14 cellular contexts compared by ENCODE assay signal in genomic region chr3:134317106-134317947, GRCh38. TPM values are rescaled to one million over a fixed set of nuclear protein-coding genes. Genes with fewer than 3 reads are reported as not detected.
DNase-seq lines count a peak whose midpoint lies in the region; ATAC-seq and TF ChIP-seq lines count a peak whose summit lies in the region.
"Had no signal": no experiment of that assay in that cellular context is flagged by ENCODE, and none has a peak within 500 bp of the region (broad histone marks: within the 10 kb centered on the region; RNA-seq: fewer than 3 reads in every experiment).

No MANE protein-coding gene starts in this region.

- no peaks in the 10 kb centered on the region for H3K9me3 Mint-ChIP-seq in activated naive CD8-positive, alpha-beta T cell treated with anti-CD3 and anti-CD28 coated beads for 36 hours

- H3K4me1 ChIP-seq in RWPE2 (ENCODE audit: insufficient read depth, poor library complexity, severe bottlenecking) = peaks cover 36% of the 10 kb centered on the region

- peak overlapping the region; percentile 80 for H3K27ac ChIP-seq in RWPE2 (ENCODE audit: poor library complexity, severe bottlenecking)
- H3K27ac ChIP-seq: SJCRH30 had no signal

- no peaks in the 10 kb centered on the region for H3K4me1 Mint-ChIP-seq in activated naive CD8-positive, alpha-beta T cell treated with anti-CD3 and anti-CD28 coated beads for 36 hours

- DNase-seq in ELR (ENCODE audit: low read depth) = peak; percentile 74
- no peak for DNase-seq in RWPE2 (ENCODE audit: low spot score)
- peak; percentile 84 for DNase-seq in epithelial cell of esophagus (ENCODE audit: low read depth)
- peak; percentile 53 for DNase-seq in posterior vena cava (ENCODE audit: low spot score)
- DNase-seq in activated naive CD8-positive, alpha-beta T cell treated with anti-CD3 and anti-CD28 coated beads for 36 hours = no peak
- no peak for DNase-seq in stimulated activated CD4-positive, alpha-beta T cell treated with anti-CD3 and anti-CD28 coated beads, Interleukin-15, amount 100 ng/mL, for 24 hours
- no peak for DNase-seq in occipital lobe (lab: John Stamatoyannopoulos, UW)
- DNase-seq: activated CD4-positive, CD25-positive, alpha-beta regulatory T cell; caudate nucleus; CD4-positive, CD25-positive, alpha-beta regulatory T cell; left lung; NCI-H1694 had no signal

- no peak overlapping the region for H3K27ac Mint-ChIP-seq in activated naive CD8-positive, alpha-beta T cell treated with anti-CD3 and anti-CD28 coated beads for 36 hours
- H3K27ac Mint-ChIP-seq: CD4-positive, CD25-positive, alpha-beta regulatory T cell had no signal

- peaks cover 36% of the 10 kb centered on the region for H3K27me3 Mint-ChIP-seq in activated naive CD8-positive, alpha-beta T cell treated with anti-CD3 and anti-CD28 coated beads for 36 hours

- no peaks in the 10 kb centered on the region for H3K36me3 Mint-ChIP-seq in activated naive CD8-positive, alpha-beta T cell treated with anti-CD3 and anti-CD28 coated beads for 36 hours
- H3K36me3 Mint-ChIP-seq: CD4-positive, CD25-positive, alpha-beta regulatory T cell had no signal

- no peaks in the 10 kb centered on the region for H3K36me3 ChIP-seq in RWPE2 (ENCODE audit: low read depth)
- H3K36me3 ChIP-seq: left lung, SJCRH30 had no signal

- no peak for TF ChIP-seq CTCF in RWPE2 (IDR thresholded peaks at IDR 0.05; ENCODE audit: poor library complexity, severe bottlenecking)
- TF ChIP-seq CTCF in epithelial cell of esophagus (IDR thresholded peaks at IDR 0.05; ENCODE audit: insufficient read depth, low read depth, low read length, missing control alignments) = no peak

- no peaks in the 10 kb centered on the region for H3K27me3 ChIP-seq in RWPE2 (ENCODE audit: insufficient read depth, poor library complexity, severe bottlenecking)
- H3K27me3 ChIP-seq: SJCRH30 had no signal

- intact Hi-C loops in posterior vena cava (cut with DNase I) = no loop called here

- no peak overlapping the region for H3K4me3 ChIP-seq in RWPE2 (ENCODE audit: severe bottlenecking)
- no peak overlapping the region for H3K4me3 ChIP-seq in epithelial cell of esophagus (ENCODE audit: low read length)
- H3K4me3 ChIP-seq: left lung, SJCRH30 had no signal

- no peaks in the 10 kb centered on the region for H3K9me3 ChIP-seq in RWPE2 (ENCODE audit: severe bottlenecking)
- H3K9me3 ChIP-seq: left lung, SJCRH30 had no signal

- ATAC-seq in RWPE2 (ENCODE audit: low read depth) = peak; percentile 54
- ATAC-seq in GM21619 (IDR thresholded peaks at IDR 0.05; ENCODE audit: unreplicated experiment) = no peak
- ATAC-seq: left lung had no signal

- H3K4me3 Mint-ChIP-seq in activated naive CD8-positive, alpha-beta T cell treated with anti-CD3 and anti-CD28 coated beads for 36 hours = no peak overlapping the region
- H3K4me3 Mint-ChIP-seq: CD4-positive, CD25-positive, alpha-beta regulatory T cell had no signal

RNA-seq across cellular contexts. Expression of gene AMOTL2, which starts 56.9 kb away (rescaled TPM):
- total RNA-seq in posterior vena cava = 10 to 100 TPM; 49.9 to 56.5 TPM
- not detected for total RNA-seq in activated naive CD8-positive, alpha-beta T cell treated with anti-CD3 and anti-CD28 coated beads for 36 hours
- 73.8 TPM for total RNA-seq in occipital lobe
- total RNA-seq: CD4-positive, CD25-positive, alpha-beta regulatory T cell had no signal

Comparison
In these comparisons a context has a peak if more than half of its experiments do, and no peak if none do; other contexts are left out.
1. DNase-seq: peak in ELR (single experiment), epithelial cell of esophagus (single experiment) and posterior vena cava (single experiment); none in RWPE2 (single experiment), activated naive CD8-positive, alpha-beta T cell treated with anti-CD3 and anti-CD28 coated beads for 36 hours (single experiment), stimulated activated CD4-positive, alpha-beta T cell treated with anti-CD3 and anti-CD28 coated beads, Interleukin-15, amount 100 ng/mL, for 24 hours (single experiment) and occipital lobe (single experiment).
2. RNA of gene AMOTL2, which starts 56.9 kb away (total RNA-seq): 73.8 TPM in occipital lobe (single experiment) and 49.9 to 56.5 TPM in posterior vena cava; not detected in activated naive CD8-positive, alpha-beta T cell treated with anti-CD3 and anti-CD28 coated beads for 36 hours; every median in the first group is over 10 times any median in the second.